ENCODE assay signal across 1 cellular context in the genomic region with DNA sequence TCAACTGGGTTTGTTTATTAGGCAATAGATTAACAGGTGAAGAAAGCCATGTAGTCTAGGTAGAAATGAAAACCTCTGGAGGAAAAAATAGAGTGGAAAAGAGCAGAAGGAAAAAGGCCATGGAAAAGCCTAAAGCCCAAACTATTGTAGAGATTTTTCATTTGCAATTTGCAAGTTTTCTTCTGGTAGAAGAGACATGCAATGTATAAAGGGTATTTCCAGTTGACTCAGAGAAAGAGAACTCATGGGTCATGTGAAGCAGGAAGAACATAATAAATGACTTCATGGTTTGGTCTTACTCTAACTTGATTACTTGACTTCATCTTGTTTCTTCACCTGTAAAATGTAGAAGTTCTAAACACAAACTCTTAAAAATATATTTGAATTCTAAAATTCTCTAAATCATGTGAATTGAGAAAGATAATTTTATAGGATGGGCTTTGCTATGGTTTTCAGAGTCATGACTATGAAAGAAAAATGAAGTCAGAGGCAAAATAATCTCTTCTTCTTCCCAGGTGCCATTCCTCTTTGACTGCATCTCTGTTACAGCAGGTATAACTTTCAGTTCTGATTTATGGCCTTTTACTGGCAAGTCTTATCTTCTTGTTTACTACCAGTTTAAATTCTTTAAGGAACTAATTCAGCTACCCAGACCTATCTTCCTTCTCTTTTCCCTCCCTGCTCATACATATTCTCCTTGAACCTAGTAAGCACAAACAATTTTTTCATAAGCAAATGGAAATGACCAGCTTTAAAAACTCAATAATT.
TF ChIP-seq lines count a peak whose summit lies in the region.

No MANE protein-coding gene starts in this region.

TF ChIP-seq in HepG2, 621 proteins besides CTCF, POLR2A, EP300 and RAD21 (continued from another document):
- TF ChIP-seq, protein P1, sequence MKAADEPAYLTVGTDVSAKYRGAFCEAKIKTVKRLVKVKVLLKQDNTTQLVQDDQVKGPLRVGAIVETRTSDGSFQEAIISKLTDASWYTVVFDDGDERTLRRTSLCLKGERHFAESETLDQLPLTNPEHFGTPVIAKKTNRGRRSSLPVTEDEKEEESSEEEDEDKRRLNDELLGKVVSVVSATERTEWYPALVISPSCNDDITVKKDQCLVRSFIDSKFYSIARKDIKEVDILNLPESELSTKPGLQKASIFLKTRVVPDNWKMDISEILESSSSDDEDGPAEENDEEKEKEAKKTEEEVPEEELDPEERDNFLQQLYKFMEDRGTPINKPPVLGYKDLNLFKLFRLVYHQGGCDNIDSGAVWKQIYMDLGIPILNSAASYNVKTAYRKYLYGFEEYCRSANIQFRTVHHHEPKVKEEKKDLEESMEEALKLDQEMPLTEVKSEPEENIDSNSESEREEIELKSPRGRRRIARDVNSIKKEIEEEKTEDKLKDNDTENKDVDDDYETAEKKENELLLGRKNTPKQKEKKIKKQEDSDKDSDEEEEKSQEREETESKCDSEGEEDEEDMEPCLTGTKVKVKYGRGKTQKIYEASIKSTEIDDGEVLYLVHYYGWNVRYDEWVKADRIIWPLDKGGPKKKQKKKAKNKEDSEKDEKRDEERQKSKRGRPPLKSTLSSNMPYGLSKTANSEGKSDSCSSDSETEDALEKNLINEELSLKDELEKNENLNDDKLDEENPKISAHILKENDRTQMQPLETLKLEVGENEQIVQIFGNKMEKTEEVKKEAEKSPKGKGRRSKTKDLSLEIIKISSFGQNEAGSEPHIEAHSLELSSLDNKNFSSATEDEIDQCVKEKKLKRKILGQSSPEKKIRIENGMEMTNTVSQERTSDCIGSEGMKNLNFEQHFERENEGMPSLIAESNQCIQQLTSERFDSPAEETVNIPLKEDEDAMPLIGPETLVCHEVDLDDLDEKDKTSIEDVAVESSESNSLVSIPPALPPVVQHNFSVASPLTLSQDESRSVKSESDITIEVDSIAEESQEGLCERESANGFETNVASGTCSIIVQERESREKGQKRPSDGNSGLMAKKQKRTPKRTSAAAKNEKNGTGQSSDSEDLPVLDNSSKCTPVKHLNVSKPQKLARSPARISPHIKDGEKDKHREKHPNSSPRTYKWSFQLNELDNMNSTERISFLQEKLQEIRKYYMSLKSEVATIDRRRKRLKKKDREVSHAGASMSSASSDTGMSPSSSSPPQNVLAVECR (CRISPR knock-in tag; IDR thresholded peaks at IDR 0.05; ENCODE audit: borderline replicate concordance): no peak
- TF ChIP-seq, protein P2, sequence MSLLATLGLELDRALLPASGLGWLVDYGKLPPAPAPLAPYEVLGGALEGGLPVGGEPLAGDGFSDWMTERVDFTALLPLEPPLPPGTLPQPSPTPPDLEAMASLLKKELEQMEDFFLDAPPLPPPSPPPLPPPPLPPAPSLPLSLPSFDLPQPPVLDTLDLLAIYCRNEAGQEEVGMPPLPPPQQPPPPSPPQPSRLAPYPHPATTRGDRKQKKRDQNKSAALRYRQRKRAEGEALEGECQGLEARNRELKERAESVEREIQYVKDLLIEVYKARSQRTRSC (CRISPR knock-in tag; IDR thresholded peaks at IDR 0.05; ENCODE audit: low read depth): no peak
- TF ChIP-seq, protein P3, sequence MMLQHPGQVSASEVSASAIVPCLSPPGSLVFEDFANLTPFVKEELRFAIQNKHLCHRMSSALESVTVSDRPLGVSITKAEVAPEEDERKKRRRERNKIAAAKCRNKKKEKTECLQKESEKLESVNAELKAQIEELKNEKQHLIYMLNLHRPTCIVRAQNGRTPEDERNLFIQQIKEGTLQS (CRISPR knock-in tag; IDR thresholded peaks at IDR 0.05): no peak
- no peak for TF ChIP-seq FOXK2 (IDR thresholded peaks at IDR 0.05)
- no peak for TF ChIP-seq ZBTB7A (CRISPR knock-in tag; IDR thresholded peaks at IDR 0.05)
- no peak for TF ChIP-seq RARA (CRISPR knock-in tag; IDR thresholded peaks at IDR 0.05)
- TF ChIP-seq ZFP36L1 (CRISPR knock-in tag; IDR thresholded peaks at IDR 0.05): no peak
- no peak for TF ChIP-seq TAF1 (CRISPR knock-in tag; IDR thresholded peaks at IDR 0.05)
- no peak for TF ChIP-seq CAMTA2 (CRISPR knock-in tag; IDR thresholded peaks at IDR 0.05; ENCODE audit: borderline replicate concordance)
- no peak for TF ChIP-seq TRAFD1 (CRISPR knock-in tag; IDR thresholded peaks at IDR 0.05; ENCODE audit: borderline replicate concordance)
- no peak for TF ChIP-seq HOXD1 (CRISPR knock-in tag; IDR thresholded peaks at IDR 0.05)
TF ChIP-seq in HepG2: peak in this region for 0.
